ENCODE assay signal across 16 cellular contexts in the genomic region with DNA sequence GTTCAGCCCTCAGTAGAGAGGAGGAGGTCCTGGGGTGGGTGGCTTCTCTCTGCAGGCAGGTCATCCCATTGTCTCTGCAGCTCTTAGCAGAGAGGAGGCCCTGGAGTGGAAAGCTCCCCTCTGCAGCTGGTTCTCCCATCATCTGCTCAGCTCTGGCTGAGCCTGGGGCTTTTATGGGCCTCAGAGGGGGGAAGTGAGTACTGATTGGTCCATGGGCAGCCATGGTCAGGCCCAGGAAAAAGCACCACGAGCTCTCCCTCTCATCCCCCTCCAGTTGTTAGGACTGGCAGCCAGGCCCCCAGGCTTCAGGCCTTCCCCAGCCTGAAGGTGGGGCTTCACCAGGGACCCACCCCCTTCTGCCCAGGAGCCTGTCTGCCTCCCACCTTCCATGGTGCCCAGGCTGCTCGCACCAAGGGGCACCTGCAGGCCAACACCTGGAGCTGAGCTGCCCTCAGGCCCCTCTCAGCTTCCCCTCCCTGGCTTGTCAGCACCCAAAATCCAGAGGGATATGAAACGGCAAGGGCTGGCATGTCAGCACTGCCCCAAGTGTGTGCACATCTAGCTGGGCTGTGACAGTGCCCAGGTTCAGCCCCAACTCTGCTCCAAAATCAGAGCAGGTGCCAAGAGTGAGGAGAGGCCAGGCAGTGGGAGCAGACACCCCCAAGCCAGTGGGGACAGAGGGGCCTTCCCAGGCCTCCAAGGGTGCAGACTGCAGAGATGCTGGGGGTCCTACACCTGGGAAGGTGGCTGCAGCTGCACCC.
"Had no signal": no experiment of that assay in that cellular context is flagged by ENCODE, and none has a peak within 500 bp of the region (broad histone marks: within the 10 kb centered on the region; RNA-seq: fewer than 3 reads in every experiment).

No MANE protein-coding gene starts in this region.

- H3K4me1 ChIP-seq: esophagus squamous epithelium, gastrocnemius medialis, testis had no signal

- H3K36me3 ChIP-seq: esophagus squamous epithelium, gastrocnemius medialis had no signal

- DNase-seq: activated gamma-delta T cell; aorta; caudate nucleus; effector memory CD8-positive, alpha-beta T cell; esophagus squamous epithelium; gastrocnemius medialis; hypothalamus; nucleus accumbens; small intestine; stimulated activated CD4-positive, alpha-beta T cell treated with anti-CD3 and anti-CD28 coated beads, Interleukin-15, amount 100 ng/mL, for 24 hours; stimulated activated naive CD4-positive, alpha-beta T cell; T-helper 9 cell; testis; trophoblast cell had no signal

- H3K4me3 ChIP-seq: esophagus squamous epithelium, gastrocnemius medialis, testis had no signal

- ATAC-seq: activated naive CD4-positive, alpha-beta T cell treated with anti-CD3 and anti-CD28 coated beads, Interleukin-2, amount 50 U/mL, for 72 hours; effector memory CD8-positive, alpha-beta T cell; gastrocnemius medialis; sciatic nerve had no signal

- FAIRE-seq: small intestine had no signal

- H3K9me3 ChIP-seq: esophagus squamous epithelium, gastrocnemius medialis, testis had no signal

- H3K27me3 ChIP-seq: gastrocnemius medialis, testis had no signal

- H3K27ac ChIP-seq: esophagus squamous epithelium, gastrocnemius medialis, testis had no signal
